In the genomic region with DNA sequence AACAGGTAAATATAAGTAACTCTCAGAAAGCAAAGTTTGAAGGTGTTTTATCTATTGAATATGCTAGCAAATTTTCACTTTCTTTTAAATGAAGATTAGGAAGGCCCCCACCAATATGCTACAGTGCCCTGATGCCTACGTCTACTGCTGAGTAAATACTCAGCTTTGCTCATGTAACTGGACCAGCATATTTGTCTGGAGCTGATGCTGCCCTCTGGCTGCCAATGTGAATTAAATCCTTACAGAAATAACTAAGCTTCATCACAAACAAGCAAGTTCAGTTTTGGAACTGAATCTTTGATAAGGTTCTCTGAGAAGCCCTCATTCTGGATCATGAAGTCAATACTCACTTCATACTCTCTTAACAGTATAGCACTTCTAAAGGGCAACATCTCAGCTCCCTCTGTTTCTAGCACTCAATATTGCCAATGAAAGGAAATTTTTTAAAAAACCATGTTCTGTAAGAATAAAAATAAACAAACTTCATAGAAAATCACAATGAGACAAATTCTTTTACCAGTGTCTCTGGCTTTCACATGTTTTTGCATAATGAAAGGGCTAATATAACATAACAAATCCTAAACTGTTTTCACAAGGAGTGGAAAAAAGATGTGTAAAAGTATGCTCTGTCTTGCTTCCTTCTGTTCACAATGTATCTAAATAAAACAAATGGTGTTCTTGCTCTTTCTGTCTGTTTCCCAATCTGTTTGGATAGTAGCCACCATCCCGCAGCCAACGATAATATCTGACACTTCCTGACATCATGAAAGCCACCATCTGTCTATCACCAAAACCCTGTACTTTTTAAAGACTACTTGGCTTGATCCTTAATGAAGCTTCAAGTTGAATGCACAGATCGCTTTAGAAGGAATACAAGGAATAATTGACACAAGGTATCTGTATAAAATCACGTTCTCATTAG, we compare ENCODE assay signal across 8 cellular contexts.
A peak's percentile ranks its signal among the peaks of the same experiment; 100 is the strongest.
DNase-seq lines count a peak whose midpoint lies in the region; ATAC-seq and TF ChIP-seq lines count a peak whose summit lies in the region.

No MANE protein-coding gene starts in this region.

- H3K27ac Mint-ChIP-seq in activated CD4-positive, alpha-beta T cell treated with anti-CD3 and anti-CD28 coated beads for 36 hours, result no peak overlapping the region
- no peak overlapping the region for H3K27ac Mint-ChIP-seq in activated CD4-positive, alpha-beta T cell treated with anti-CD3 and anti-CD28 coated beads, Interleukin-2, amount 10 ng/mL, durations not matched to agents 24 days and 14 days
- no peak overlapping the region for H3K27ac Mint-ChIP-seq in immature natural killer cell

- TF ChIP-seq CTCF in uterus (IDR thresholded peaks at IDR 0.05), result peak in 2 of 4 experiments; percentile 14 to 16

- H3K27me3 Mint-ChIP-seq in activated CD4-positive, alpha-beta T cell treated with anti-CD3 and anti-CD28 coated beads for 36 hours, result no peaks in the 10 kb centered on the region
- no peaks in the 10 kb centered on the region for H3K27me3 Mint-ChIP-seq in activated CD4-positive, alpha-beta T cell treated with anti-CD3 and anti-CD28 coated beads, Interleukin-2, amount 10 ng/mL, durations not matched to agents 24 days and 14 days
- H3K27me3 Mint-ChIP-seq in immature natural killer cell (ENCODE audit: low read depth in 3 of 3), result peaks cover 0 to 3% (median 2%) of the 10 kb centered on the region in 3 donors

- H3K36me3 Mint-ChIP-seq in activated CD4-positive, alpha-beta T cell treated with anti-CD3 and anti-CD28 coated beads for 36 hours (ENCODE audit: low read depth), result no peaks in the 10 kb centered on the region
- no peaks in the 10 kb centered on the region for H3K36me3 Mint-ChIP-seq in activated CD4-positive, alpha-beta T cell treated with anti-CD3 and anti-CD28 coated beads, Interleukin-2, amount 10 ng/mL, durations not matched to agents 24 days and 14 days (ENCODE audit: low read depth)
- H3K36me3 Mint-ChIP-seq in immature natural killer cell, result no peaks in the 10 kb centered on the region

- no peak overlapping the region for H3K27ac ChIP-seq in uterus

- POLR2A ChIA-PET in activated CD4-positive, alpha-beta T cell treated with anti-CD3 and anti-CD28 coated beads for 36 hours (lab: Charles Lee), result no interaction called here

- H3K36me3 ChIP-seq in uterus, result no peaks in the 10 kb centered on the region

- TF ChIP-seq POLR2A in uterus (IDR thresholded peaks at IDR 0.05), result no peak

- no peaks in the 10 kb centered on the region for H3K4me1 ChIP-seq in uterus

- H3K9me3 Mint-ChIP-seq in activated CD4-positive, alpha-beta T cell treated with anti-CD3 and anti-CD28 coated beads for 36 hours (ENCODE audit: low read depth), result no peaks in the 10 kb centered on the region
- H3K9me3 Mint-ChIP-seq in activated CD4-positive, alpha-beta T cell treated with anti-CD3 and anti-CD28 coated beads, Interleukin-2, amount 10 ng/mL, durations not matched to agents 24 days and 14 days, result no peaks in the 10 kb centered on the region
- peaks cover 0 to 5% (median under 1%) of the 10 kb centered on the region in 6 donors for H3K9me3 Mint-ChIP-seq in immature natural killer cell

- H3K9me3 ChIP-seq in uterus, result no peaks in the 10 kb centered on the region

- ATAC-seq in activated CD4-positive, alpha-beta T cell treated with anti-CD3 and anti-CD28 coated beads for 36 hours, result no peak

- DNase-seq in activated CD4-positive, alpha-beta T cell treated with anti-CD3 and anti-CD28 coated beads for 36 hours, result peak; percentile 24
- no peak for DNase-seq in activated CD4-positive, alpha-beta T cell treated with anti-CD3 and anti-CD28 coated beads, Interleukin-2, amount 10 ng/mL, durations not matched to agents 24 days and 14 days
- DNase-seq in NCI-H748 treated with DMSO at 0.1 percent for 48 hours (lab: John Stamatoyannopoulos, UW), result peak; percentile 55
- peak; percentile 36 for DNase-seq in dermis blood vessel endothelial cell
- DNase-seq in medulla oblongata (ENCODE audit: extremely low spot score), result peak; percentile 79
- no peak for DNase-seq in immature natural killer cell
- no peak for DNase-seq in activated CD4-positive, alpha-beta T cell treated with anti-CD3 and anti-CD28 coated beads, Interleukin-2, amount 50 U/mL, for 48 hours
- DNase-seq in uterus, result no peak

- CTCF ChIA-PET in activated CD4-positive, alpha-beta T cell treated with anti-CD3 and anti-CD28 coated beads for 36 hours (lab: Charles Lee), result interaction anchor here (1.2 kb wide), 1 partner anchor 10 kb away, joined by 3 read pairs; no protein-coding TSS in a partner anchor

- no peak overlapping the region for H3K4me3 Mint-ChIP-seq in activated CD4-positive, alpha-beta T cell treated with anti-CD3 and anti-CD28 coated beads for 36 hours
- H3K4me3 Mint-ChIP-seq in activated CD4-positive, alpha-beta T cell treated with anti-CD3 and anti-CD28 coated beads, Interleukin-2, amount 10 ng/mL, durations not matched to agents 24 days and 14 days, result no peak overlapping the region
- no peak overlapping the region for H3K4me3 Mint-ChIP-seq in immature natural killer cell

- H3K4me1 Mint-ChIP-seq in activated CD4-positive, alpha-beta T cell treated with anti-CD3 and anti-CD28 coated beads for 36 hours, result no peaks in the 10 kb centered on the region
- no peaks in the 10 kb centered on the region for H3K4me1 Mint-ChIP-seq in activated CD4-positive, alpha-beta T cell treated with anti-CD3 and anti-CD28 coated beads, Interleukin-2, amount 10 ng/mL, durations not matched to agents 24 days and 14 days
- no peaks in the 10 kb centered on the region for H3K4me1 Mint-ChIP-seq in immature natural killer cell

- intact Hi-C loops in activated CD4-positive, alpha-beta T cell treated with anti-CD3 and anti-CD28 coated beads for 36 hours (cut with DNase I, micrococcal nuclease), result loop anchor here in 1 of 2 experiments (1.0 to 2.0 kb wide), 2 partner anchors 218 to 463 kb away; no protein-coding TSS in a partner anchor
- intact Hi-C loops in activated CD4-positive, alpha-beta T cell treated with anti-CD3 and anti-CD28 coated beads, Interleukin-2, amount 10 ng/mL, durations not matched to agents 24 days and 14 days (cut with micrococcal nuclease), result no loop called here
- intact Hi-C loops in uterus (cut with DNase I; ENCODE audit: low total_unique reads), result no loop called here

- H3K27me3 ChIP-seq in uterus, result no peaks in the 10 kb centered on the region

- H3K4me3 ChIP-seq in uterus, result no peak overlapping the region

Comparison
In these comparisons a context has a peak if more than half of its experiments do, and no peak if none do; other contexts are left out.
1. DNase-seq: peak in activated CD4-positive, alpha-beta T cell treated with anti-CD3 and anti-CD28 coated beads for 36 hours (single experiment), NCI-H748 treated with DMSO at 0.1 percent for 48 hours (single experiment), dermis blood vessel endothelial cell (single experiment) and medulla oblongata (single experiment); none in activated CD4-positive, alpha-beta T cell treated with anti-CD3 and anti-CD28 coated beads, Interleukin-2, amount 10 ng/mL, durations not matched to agents 24 days and 14 days (single experiment), immature natural killer cell (0 of 3), activated CD4-positive, alpha-beta T cell treated with anti-CD3 and anti-CD28 coated beads, Interleukin-2, amount 50 U/mL, for 48 hours (0 of 2) and uterus (0 of 2).